In genomic region chr1:153682730-153683129, GRCh38 we compare ENCODE assay signal across 23 cellular contexts. TPM values are rescaled to one million over a fixed set of nuclear protein-coding genes. Genes with fewer than 3 reads are reported as not detected.
"Had no signal": no experiment of that assay in that cellular context is flagged by ENCODE, and none has a peak within 500 bp of the region (broad histone marks: within the 10 kb centered on the region; RNA-seq: fewer than 3 reads in every experiment).

No MANE protein-coding gene starts in this region.

- FAIRE-seq: RCC 7860 had no signal

- H3K9ac ChIP-seq: KMS-11 had no signal

- H3K4me3 ChIP-seq: SJSA1, SK-N-MC had no signal

- DNase-seq: Kasumi-1, MM.1S, NCI-H1092 treated with DMSO at 0.1 percent for 48 hours, NCI-H1436, NCI-H187, NCI-H2029, NCI-H2081 treated with DMSO at 0.1 percent for 48 hours, NCI-H2171, NCI-H226, NCI-H446, NCI-H510A, NCI-H524 treated with DMSO at 0.1 percent for 48 hours, NCI-H69, NCI-H774, Right ventricle myocardium superior, RPMI8226, SIG-M5 had no signal

- H3K27ac ChIP-seq: KMS-11, SJSA1, SK-N-MC had no signal

- H3K36me3 ChIP-seq: SJSA1 had no signal

RNA-seq across cellular contexts. Expression of gene NPR1, which starts 4.2 kb away (rescaled TPM):
- total RNA-seq: HT-29, M059J had no signal
